In the genomic region with DNA sequence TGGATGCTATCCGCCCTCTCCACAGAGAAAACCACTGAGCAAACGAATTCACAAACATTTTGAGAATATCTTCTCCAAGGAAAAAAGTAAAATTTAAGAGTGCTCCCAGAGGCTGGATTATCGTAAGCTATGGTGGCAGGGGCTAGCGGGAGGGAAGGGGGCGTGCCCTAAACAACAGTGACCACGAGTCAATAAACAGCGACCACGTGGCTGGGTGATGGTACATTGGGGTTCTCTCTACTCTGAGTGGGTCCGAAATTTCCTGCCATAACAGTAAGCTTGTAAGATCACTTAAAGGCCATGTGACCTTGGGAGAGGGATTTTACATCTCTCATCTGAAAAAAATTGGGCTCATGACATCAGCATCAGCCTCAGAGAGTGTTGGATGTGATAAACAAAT, we compare ENCODE assay signal across 26 cellular contexts.
"Had no signal": no experiment of that assay in that cellular context is flagged by ENCODE, and none has a peak within 500 bp of the region (broad histone marks: within the 10 kb centered on the region; RNA-seq: fewer than 3 reads in every experiment).

No MANE protein-coding gene starts in this region.

- H3K9me3 Mint-ChIP-seq: activated CD4-positive, alpha-beta memory T cell treated with anti-CD3 and anti-CD28 coated beads, Interleukin-2, amount 10 ng/mL, durations not matched to agents 7 days and 5 days; activated CD4-positive, alpha-beta T cell treated with anti-CD3 and anti-CD28 coated beads, Interleukin-2, amount 10 ng/mL, durations not matched to agents 7 days and 5 days; activated naive CD4-positive, alpha-beta T cell treated with anti-CD3 and anti-CD28 coated beads for 36 hours; activated naive CD4-positive, alpha-beta T cell treated with anti-CD3 and anti-CD28 coated beads, Interleukin-2, amount 50 U/mL, for 24 hours; activated naive CD8-positive, alpha-beta T cell treated with anti-CD3 and anti-CD28 coated beads for 36 hours; activated naive CD8-positive, alpha-beta T cell treated with anti-CD3 and anti-CD28 coated beads, Interleukin-2, amount 50 U/mL, for 24 hours; activated T-cell treated with anti-CD3 and anti-CD28 coated beads, Interleukin-2, amount 50 U/mL, for 24 hours; activated T-cell treated with anti-CD3 and anti-CD28 coated beads, Interleukin-2, amount 50 U/mL, for 72 hours; WTC11 had no signal

- H3K27me3 Mint-ChIP-seq: activated CD4-positive, alpha-beta memory T cell treated with anti-CD3 and anti-CD28 coated beads, Interleukin-2, amount 10 ng/mL, durations not matched to agents 7 days and 5 days; activated CD4-positive, alpha-beta T cell treated with anti-CD3 and anti-CD28 coated beads, Interleukin-2, amount 10 ng/mL, durations not matched to agents 7 days and 5 days; activated naive CD4-positive, alpha-beta T cell treated with anti-CD3 and anti-CD28 coated beads, Interleukin-2, amount 50 U/mL, for 24 hours; activated naive CD8-positive, alpha-beta T cell treated with anti-CD3 and anti-CD28 coated beads for 36 hours; activated naive CD8-positive, alpha-beta T cell treated with anti-CD3 and anti-CD28 coated beads, Interleukin-2, amount 50 U/mL, for 24 hours; activated T-cell treated with anti-CD3 and anti-CD28 coated beads, Interleukin-2, amount 50 U/mL, for 24 hours had no signal

- ATAC-seq: activated naive CD8-positive, alpha-beta T cell treated with anti-CD3 and anti-CD28 coated beads, Interleukin-2, amount 50 U/mL, for 24 hours; activated T-cell treated with anti-CD3 and anti-CD28 coated beads, Interleukin-2, amount 50 U/mL, for 72 hours; body of pancreas; WTC11 had no signal

- H3K27me3 ChIP-seq: adrenal gland, body of pancreas, esophagus squamous epithelium had no signal

- H3K4me1 ChIP-seq: adrenal gland, esophagus squamous epithelium had no signal

- DNase-seq: activated CD4-positive, alpha-beta memory T cell treated with anti-CD3 and anti-CD28 coated beads, Interleukin-2, amount 10 ng/mL, durations not matched to agents 7 days and 5 days; activated CD4-positive, alpha-beta T cell treated with anti-CD3 and anti-CD28 coated beads for 1 hour; activated CD4-positive, alpha-beta T cell treated with anti-CD3 and anti-CD28 coated beads for 4 hours; activated CD4-positive, alpha-beta T cell treated with anti-CD3 and anti-CD28 coated beads, Interleukin-2, amount 10 ng/mL, durations not matched to agents 7 days and 5 days; activated CD4-positive, alpha-beta T cell treated with anti-CD3 and anti-CD28 coated beads, Interleukin-2, amount 50 U/mL, for 4 hours; activated CD8-positive, alpha-beta memory T cell treated with anti-CD3 and anti-CD28 coated beads, Interleukin-2, amount 50 U/mL, for 48 hours; activated naive CD4-positive, alpha-beta T cell treated with anti-CD3 and anti-CD28 coated beads for 36 hours; activated naive CD8-positive, alpha-beta T cell treated with anti-CD3 and anti-CD28 coated beads for 36 hours; activated naive CD8-positive, alpha-beta T cell treated with anti-CD3 and anti-CD28 coated beads, Interleukin-2, amount 50 U/mL, for 24 hours; activated T-cell treated with anti-CD3 and anti-CD28 coated beads for 4 hours; activated T-cell treated with anti-CD3 and anti-CD28 coated beads, Interleukin-2, amount 50 U/mL, for 24 hours; activated T-cell treated with anti-CD3 and anti-CD28 coated beads, Interleukin-2, amount 50 U/mL, for 72 hours; adrenal gland; amygdala; aorta; body of pancreas; caudate nucleus; cortex of kidney; effector CD8-positive, alpha-beta T cell; esophagus squamous epithelium; head of caudate nucleus; T-helper 2 cell had no signal

- H3K27ac Mint-ChIP-seq: activated CD4-positive, alpha-beta memory T cell treated with anti-CD3 and anti-CD28 coated beads, Interleukin-2, amount 10 ng/mL, durations not matched to agents 7 days and 5 days; activated naive CD4-positive, alpha-beta T cell treated with anti-CD3 and anti-CD28 coated beads for 36 hours; activated naive CD4-positive, alpha-beta T cell treated with anti-CD3 and anti-CD28 coated beads, Interleukin-2, amount 50 U/mL, for 24 hours; activated naive CD8-positive, alpha-beta T cell treated with anti-CD3 and anti-CD28 coated beads for 36 hours; activated naive CD8-positive, alpha-beta T cell treated with anti-CD3 and anti-CD28 coated beads, Interleukin-2, amount 50 U/mL, for 24 hours; activated T-cell treated with anti-CD3 and anti-CD28 coated beads, Interleukin-2, amount 50 U/mL, for 24 hours; activated T-cell treated with anti-CD3 and anti-CD28 coated beads, Interleukin-2, amount 50 U/mL, for 72 hours; WTC11 had no signal

- H3K36me3 ChIP-seq: adrenal gland had no signal

- H3K36me3 Mint-ChIP-seq: WTC11 had no signal

- H3K27ac ChIP-seq: adrenal gland, body of pancreas, epithelial cell of prostate, esophagus squamous epithelium, VCaP had no signal

- H3K9me3 ChIP-seq: adrenal gland, body of pancreas, esophagus squamous epithelium had no signal

- H3K4me3 ChIP-seq: adrenal gland, body of pancreas, esophagus squamous epithelium had no signal

- H3K4me3 Mint-ChIP-seq: activated CD4-positive, alpha-beta memory T cell treated with anti-CD3 and anti-CD28 coated beads, Interleukin-2, amount 10 ng/mL, durations not matched to agents 7 days and 5 days; activated CD4-positive, alpha-beta T cell treated with anti-CD3 and anti-CD28 coated beads, Interleukin-2, amount 10 ng/mL, durations not matched to agents 7 days and 5 days; activated naive CD4-positive, alpha-beta T cell treated with anti-CD3 and anti-CD28 coated beads for 36 hours; activated naive CD4-positive, alpha-beta T cell treated with anti-CD3 and anti-CD28 coated beads, Interleukin-2, amount 50 U/mL, for 24 hours; activated naive CD8-positive, alpha-beta T cell treated with anti-CD3 and anti-CD28 coated beads for 36 hours; activated naive CD8-positive, alpha-beta T cell treated with anti-CD3 and anti-CD28 coated beads, Interleukin-2, amount 50 U/mL, for 24 hours; activated T-cell treated with anti-CD3 and anti-CD28 coated beads, Interleukin-2, amount 50 U/mL, for 24 hours; activated T-cell treated with anti-CD3 and anti-CD28 coated beads, Interleukin-2, amount 50 U/mL, for 72 hours; WTC11 had no signal
